In genomic region chr6:169131356-169131755, GRCh38 we compare ENCODE assay signal across 32 cellular contexts.
DNase-seq lines count a peak whose midpoint lies in the region; FAIRE-seq and TF ChIP-seq lines count a peak whose summit lies in the region.
"Had no signal": no experiment of that assay in that cellular context is flagged by ENCODE, and none has a peak within 500 bp of the region (broad histone marks: within the 10 kb centered on the region; RNA-seq: fewer than 3 reads in every experiment).

No MANE protein-coding gene starts in this region.

- in situ Hi-C loops in GM23248 (cut with MboI) = no loop called here

- H4K20me1 ChIP-seq in GM23248 (ENCODE audit: insufficient read depth) = no peaks in the 10 kb centered on the region

- H3K27me3 ChIP-seq in GM23248 (replicated peaks; ENCODE audit: insufficient read depth) (no peaks in the 10 kb centered on the region), SJCRH30 (no peaks in the 10 kb centered on the region), sigmoid colon (no peaks in the 10 kb centered on the region), prostate gland (replicated peaks; ENCODE audit: insufficient read depth) (no peaks in the 10 kb centered on the region), small intestine (ENCODE audit: control insufficient read depth in 2 of 2, insufficient read depth in 2 of 2, low read length in 2 of 2) (no peaks in the 10 kb centered on the region)
- H3K27me3 ChIP-seq: esophagus squamous epithelium, gastrocnemius medialis, MG63 had no signal

- H3K79me2 ChIP-seq in GM23248 (ENCODE audit: insufficient read depth) = no peaks in the 10 kb centered on the region

- H3K36me3 Mint-ChIP-seq in glutamatergic neuron (ENCODE audit: unreplicated experiment) = peaks cover 8% of the 10 kb centered on the region
- H3K36me3 Mint-ChIP-seq: activated naive CD8-positive, alpha-beta T cell treated with anti-CD3 and anti-CD28 coated beads for 36 hours; naive thymus-derived CD4-positive, alpha-beta T cell; type B pancreatic cell had no signal

- H3K4me1 ChIP-seq in GM23248 (ENCODE audit: insufficient read depth) = no peaks in the 10 kb centered on the region
- H3K4me1 ChIP-seq in SJCRH30 = peaks cover 17% of the 10 kb centered on the region
- peaks cover 0 to 24% (median 13%) of the 10 kb centered on the region in 4 donors for H3K4me1 ChIP-seq in sigmoid colon
- no peaks in the 10 kb centered on the region for H3K4me1 ChIP-seq in prostate gland (replicated peaks)
- no peaks in the 10 kb centered on the region for H3K4me1 ChIP-seq in small intestine (ENCODE audit: control insufficient read depth in 2 of 2, insufficient read depth in 1 of 2, low read depth in 1 of 2, low read length in 1 of 2)
- H3K4me1 ChIP-seq: Caco-2, esophagus squamous epithelium, gastrocnemius medialis, left ventricle myocardium inferior had no signal

- no peak overlapping the region for H2AFZ ChIP-seq in GM23248

- no peak overlapping the region for H3K4me2 ChIP-seq in GM23248 (ENCODE audit: unreplicated experiment)

- H3K9me3 ChIP-seq in GM23248 (ENCODE audit: low read depth) = no peaks in the 10 kb centered on the region
- peaks cover 13% of the 10 kb centered on the region for H3K9me3 ChIP-seq in SJCRH30 (replicated peaks)
- no peaks in the 10 kb centered on the region for H3K9me3 ChIP-seq in sigmoid colon
- no peaks in the 10 kb centered on the region for H3K9me3 ChIP-seq in prostate gland
- no peaks in the 10 kb centered on the region for H3K9me3 ChIP-seq in small intestine (ENCODE audit: control insufficient read depth, low read depth)
- H3K9me3 ChIP-seq: Caco-2, esophagus squamous epithelium, gastrocnemius medialis had no signal

- H3K9me2 ChIP-seq in GM23248 (ENCODE audit: insufficient read depth) = no peaks in the 10 kb centered on the region

- H3K4me1 Mint-ChIP-seq in glutamatergic neuron (ENCODE audit: low read depth, unreplicated experiment) = no peaks in the 10 kb centered on the region
- H3K4me1 Mint-ChIP-seq: activated CD4-positive, alpha-beta T cell treated with anti-CD3 and anti-CD28 coated beads for 36 hours; activated naive CD8-positive, alpha-beta T cell treated with anti-CD3 and anti-CD28 coated beads for 36 hours; naive thymus-derived CD4-positive, alpha-beta T cell had no signal

- peaks cover 5% of the 10 kb centered on the region for H3K9me3 Mint-ChIP-seq in glutamatergic neuron (ENCODE audit: unreplicated experiment)
- H3K9me3 Mint-ChIP-seq: activated T-helper 2 cell treated with anti-CD3 and anti-CD28 coated beads, Interferon-gamma antibody, Interleukin-2, Interleukin-4, amounts not matched to agents 10 μg/mL and 5 μg/mL and 100 μg/mL, durations not matched to agents 14 hours and 24 hours and 36 hours; type B pancreatic cell had no signal

- H3K27ac ChIP-seq in GM23248 (no peak overlapping the region), SJCRH30 (peak overlapping the region; percentile 37; the same call in 1 of the 2 replicates), sigmoid colon (peak overlapping the region in 3 of 4 donors; percentile 34 to 55 (median 43)), prostate gland (no peak overlapping the region), small intestine (ENCODE audit: low read depth in 1 of 2, low read length in 1 of 2) (no peak overlapping the region)
- H3K27ac ChIP-seq: esophagus squamous epithelium, gastrocnemius medialis, left ventricle myocardium inferior, skin epidermis had no signal

- H3K27me3 Mint-ChIP-seq in glutamatergic neuron (ENCODE audit: unreplicated experiment) = peaks cover 2% of the 10 kb centered on the region

- DNase-seq in GM23248 (peak; percentile 21), SJCRH30 (no peak), globus pallidus (ENCODE audit: low spot score) (peak; percentile 42), sigmoid colon (no peak), prostate gland (ENCODE audit: low spot score) (no peak), glutamatergic neuron (no peak), small intestine (no peak), AG20443 (ENCODE audit: low spot score) (no peak)
- DNase-seq: ACHN; activated CD4-positive, alpha-beta T cell treated with anti-CD3 and anti-CD28 coated beads for 36 hours; activated CD8-positive, alpha-beta T cell treated with anti-CD3 and anti-CD28 coated beads, Interleukin-2, amount 10 ng/mL, durations not matched to agents 7 days and 5 days; activated naive CD8-positive, alpha-beta T cell treated with anti-CD3 and anti-CD28 coated beads for 36 hours; aorta; Caco-2; central memory CD4-positive, alpha-beta T cell; dermis blood vessel endothelial cell; DMS79 treated with DMSO at 0.1 percent for 48 hours; esophagus squamous epithelium; gastrocnemius medialis; left ventricle myocardium inferior; MG63; naive thymus-derived CD4-positive, alpha-beta T cell; NCI-H1417; NCI-H2081 treated with DMSO at 0.1 percent for 48 hours; NCI-H446 treated with DMSO at 0.1 percent for 48 hours; NCI-H82; OCI-M1; T-helper 2 cell had no signal

- no peak overlapping the region for H3K9ac ChIP-seq in GM23248

- H3K27ac Mint-ChIP-seq in glutamatergic neuron (ENCODE audit: unreplicated experiment) = no peak overlapping the region
- H3K27ac Mint-ChIP-seq: activated CD4-positive, alpha-beta T cell treated with anti-CD3 and anti-CD28 coated beads for 36 hours; activated CD8-positive, alpha-beta T cell treated with anti-CD3 and anti-CD28 coated beads, Interleukin-2, amount 10 ng/mL, durations not matched to agents 7 days and 5 days; activated naive CD8-positive, alpha-beta T cell treated with anti-CD3 and anti-CD28 coated beads for 36 hours; activated T-helper 2 cell treated with anti-CD3 and anti-CD28 coated beads, Interferon-gamma antibody, Interleukin-2, Interleukin-4, amounts not matched to agents 10 μg/mL and 5 μg/mL and 100 μg/mL, durations not matched to agents 14 hours and 24 hours and 36 hours; naive thymus-derived CD4-positive, alpha-beta T cell; type B pancreatic cell had no signal

- no peak for TF ChIP-seq CTCF in sigmoid colon (IDR thresholded peaks at IDR 0.05)
- no peak for TF ChIP-seq CTCF in prostate gland (IDR thresholded peaks at IDR 0.05)
- no peak for TF ChIP-seq CTCF in glutamatergic neuron (IDR thresholded peaks at IDR 0.05; ENCODE audit: partially characterized antibody, unreplicated experiment)

- TF ChIP-seq POLR2A in sigmoid colon (IDR thresholded peaks at IDR 0.05) (no peak), prostate gland (IDR thresholded peaks at IDR 0.05) (no peak)

- TF ChIP-seq EP300 in sigmoid colon (IDR thresholded peaks at IDR 0.05) = no peak

- H3K36me3 ChIP-seq in GM23248 (ENCODE audit: low read depth) (no peaks in the 10 kb centered on the region), SJCRH30 (no peaks in the 10 kb centered on the region), sigmoid colon (no peaks in the 10 kb centered on the region), prostate gland (no peaks in the 10 kb centered on the region), small intestine (ENCODE audit: control insufficient read depth in 2 of 2, insufficient read depth in 2 of 2, low read length in 2 of 2) (no peaks in the 10 kb centered on the region)
- H3K36me3 ChIP-seq: esophagus squamous epithelium, gastrocnemius medialis, left ventricle myocardium inferior, MG63 had no signal

- FAIRE-seq in small intestine (lab: Jason Lieb, UNC) = no peak
- FAIRE-seq: endometrium had no signal

- H3F3A ChIP-seq in GM23248 (ENCODE audit: insufficient read depth) = no peaks in the 10 kb centered on the region

- WGBS in GM23248 (ENCODE audit: low coverage in 1 of 2, low lambda C conversion rate in 2 of 2, missing lambda C conversion rate in 2 of 2), 2 experiments = 42 to 44% methylated on average over 2 of the region's 2 CpGs
- 85 to 87% methylated on average over 2 of the region's 2 CpGs for WGBS in sigmoid colon, 2 donors
- 59% methylated on average over 2 of the region's 2 CpGs for WGBS in prostate gland
- 73 to 91% (median 82%) methylated on average over 2 of the region's 2 CpGs for WGBS in small intestine, 3 donors

- H3K4me3 ChIP-seq in GM23248 (no peak overlapping the region), SJCRH30 (no peak overlapping the region), sigmoid colon (no peak overlapping the region), prostate gland (no peak overlapping the region), small intestine (ENCODE audit: low read depth in 1 of 2, low read length in 2 of 2) (no peak overlapping the region)
- H3K4me3 ChIP-seq: esophagus squamous epithelium, gastrocnemius medialis, left ventricle myocardium inferior, MG63, skin epidermis had no signal

- intact Hi-C loops in sigmoid colon (cut with DNase I) = no loop called here
- intact Hi-C loops in prostate gland (cut with DNase I) = no loop called here

- no peak overlapping the region for H3K4me3 Mint-ChIP-seq in glutamatergic neuron (ENCODE audit: unreplicated experiment)
- H3K4me3 Mint-ChIP-seq: activated CD4-positive, alpha-beta T cell treated with anti-CD3 and anti-CD28 coated beads for 36 hours; activated CD8-positive, alpha-beta T cell treated with anti-CD3 and anti-CD28 coated beads, Interleukin-2, amount 10 ng/mL, durations not matched to agents 7 days and 5 days; activated naive CD8-positive, alpha-beta T cell treated with anti-CD3 and anti-CD28 coated beads for 36 hours; naive thymus-derived CD4-positive, alpha-beta T cell; type B pancreatic cell had no signal

Comparison
In these comparisons a context has a peak if more than half of its experiments do, and no peak if none do; other contexts are left out.
1. DNase-seq: peak in GM23248 (single experiment) and globus pallidus (single experiment); none in SJCRH30 (0 of 2), sigmoid colon (single experiment), prostate gland (single experiment), glutamatergic neuron (single experiment), small intestine (single experiment) and AG20443 (single experiment).
2. H3K27ac ChIP-seq: peak in SJCRH30 (single experiment) and sigmoid colon (3 of 4); none in GM23248 (single experiment), prostate gland (0 of 2) and small intestine (0 of 2).